ENCODE assay signal across 11 cellular contexts in genomic region chr17:48056246-48056745, GRCh38. TPM values are rescaled to one million over a fixed set of nuclear protein-coding genes. Genes with fewer than 3 reads are reported as not detected.
DNase-seq lines count a peak whose midpoint lies in the region; ATAC-seq, FAIRE-seq and TF ChIP-seq lines count a peak whose summit lies in the region.
"Had no signal": no experiment of that assay in that cellular context is flagged by ENCODE, and none has a peak within 500 bp of the region (broad histone marks: within the 10 kb centered on the region; RNA-seq: fewer than 3 reads in every experiment).

No MANE protein-coding gene starts in this region.

- H3K36me3 Mint-ChIP-seq in astrocyte (ENCODE audit: low read depth, unreplicated experiment) (peaks cover 55% of the 10 kb centered on the region), naive B cell (peaks cover 10 to 30% of the 10 kb centered on the region in 2 donors)

- FAIRE-seq in astrocyte (lab: Jason Lieb, UNC), result no peak

- peak overlapping the region; percentile 45; the same call in 1 of the 2 replicates for H3K4me2 ChIP-seq in BLaER1
- H3K4me2 ChIP-seq in astrocyte (ENCODE audit: low read length), result no peak overlapping the region

- peaks cover 94% of the 10 kb centered on the region for H3K36me3 ChIP-seq in BLaER1
- peaks cover 70% of the 10 kb centered on the region for H3K36me3 ChIP-seq in HUES48 (ENCODE audit: control insufficient read depth, insufficient read depth, low read length)
- H3K36me3 ChIP-seq in astrocyte (ENCODE audit: insufficient read depth, low read length), result peaks cover 25% of the 10 kb centered on the region
- H3K36me3 ChIP-seq in lower lobe of right lung, result peaks cover 81% of the 10 kb centered on the region

- H2AFZ ChIP-seq in astrocyte (ENCODE audit: low read depth, low read length), result no peak overlapping the region

- peak overlapping the region; percentile 92 for H3K4me3 Mint-ChIP-seq in astrocyte (ENCODE audit: unreplicated experiment)
- H3K4me3 Mint-ChIP-seq in naive B cell, result peak overlapping the region in 4 of 8 donors; percentile 16 to 66 (median 52)

- H3K27ac ChIP-seq in BLaER1, result peak overlapping the region; percentile 48; the same call in 1 of the 2 replicates
- peak overlapping the region; percentile 96 for H3K27ac ChIP-seq in HUES48 (ENCODE audit: low read depth, low read length)
- no peak overlapping the region for H3K27ac ChIP-seq in astrocyte (ENCODE audit: low read depth, low read length)
- no peak overlapping the region for H3K27ac ChIP-seq in lower lobe of right lung

- ATAC-seq in naive B cell (ENCODE audit: low read depth in 2 of 2) (no peak), lower lobe of right lung (no peak)

- H3K27me3 ChIP-seq in BLaER1 (no peaks in the 10 kb centered on the region), HUES48 (ENCODE audit: control insufficient read depth, insufficient read depth, low read length) (no peaks in the 10 kb centered on the region), astrocyte (ENCODE audit: insufficient read depth, low read length) (no peaks in the 10 kb centered on the region), lower lobe of right lung (ENCODE audit: low read depth) (no peaks in the 10 kb centered on the region)

- H3K9ac ChIP-seq in BLaER1, result no peak overlapping the region
- peak overlapping the region; percentile 72 for H3K9ac ChIP-seq in HUES48 (ENCODE audit: low read depth, low read length)
- no peak overlapping the region for H3K9ac ChIP-seq in astrocyte (ENCODE audit: low read length)

- H3K4me1 ChIP-seq in BLaER1 (peaks cover 45% of the 10 kb centered on the region), HUES48 (ENCODE audit: control insufficient read depth, insufficient read depth, low read length) (peaks cover 38% of the 10 kb centered on the region), astrocyte (ENCODE audit: insufficient read depth, low read length) (peaks cover 40% of the 10 kb centered on the region), lower lobe of right lung (peaks cover 47% of the 10 kb centered on the region)

- H3K79me2 ChIP-seq in astrocyte (ENCODE audit: insufficient read depth, low read length), result peaks cover 87% of the 10 kb centered on the region

- TF ChIP-seq CTCF in astrocyte (IDR thresholded peaks at IDR 0.05; ENCODE audit: insufficient read depth, low read depth, low read length), result no peak
- no peak for TF ChIP-seq CTCF in lower lobe of right lung (IDR thresholded peaks at IDR 0.05)

- H3K27ac Mint-ChIP-seq in astrocyte (ENCODE audit: unreplicated experiment) (peak overlapping the region; percentile 100), naive B cell (peak overlapping the region; percentile 0 to 91 (median 51))

- H4K20me1 ChIP-seq in BLaER1 (peaks cover 96% of the 10 kb centered on the region), astrocyte (ENCODE audit: insufficient read depth, low read length) (peaks cover 90% of the 10 kb centered on the region)

- H3K9me3 ChIP-seq in BLaER1, result no peaks in the 10 kb centered on the region
- no peaks in the 10 kb centered on the region for H3K9me3 ChIP-seq in HUES48 (ENCODE audit: control insufficient read depth, insufficient read depth, low read length)
- H3K9me3 ChIP-seq in astrocyte (ENCODE audit: insufficient read depth, low read depth, low read length), result no peaks in the 10 kb centered on the region
- no peaks in the 10 kb centered on the region for H3K9me3 ChIP-seq in lower lobe of right lung

- intact Hi-C loops in lower lobe of right lung (cut with DNase I), result no loop called here

- no peak overlapping the region for H3K4me3 ChIP-seq in BLaER1
- H3K4me3 ChIP-seq in HUES48 (ENCODE audit: low read depth, low read length), result peak overlapping the region; percentile 61
- H3K4me3 ChIP-seq in astrocyte (ENCODE audit: insufficient read depth, low read depth, low read length), result no peak overlapping the region
- no peak overlapping the region for H3K4me3 ChIP-seq in lower lobe of right lung

- H3K9me3 Mint-ChIP-seq in astrocyte (ENCODE audit: unreplicated experiment), result no peaks in the 10 kb centered on the region
- H3K9me3 Mint-ChIP-seq in naive B cell, result no peaks in the 10 kb centered on the region

- no peaks in the 10 kb centered on the region for H3K27me3 Mint-ChIP-seq in astrocyte (ENCODE audit: low read depth, unreplicated experiment)
- no peaks in the 10 kb centered on the region for H3K27me3 Mint-ChIP-seq in naive B cell

- H3K4me1 Mint-ChIP-seq in astrocyte (ENCODE audit: low read depth, unreplicated experiment) (peaks cover 55% of the 10 kb centered on the region), naive B cell (peaks cover 40 to 53% (median 53%) of the 10 kb centered on the region in 3 donors)

- no peak for DNase-seq in astrocyte (ENCODE audit: low read depth)
- no peak for DNase-seq in naive B cell
- DNase-seq in EL, result no peak
- DNase-seq in GF-D8 (lab: John Stamatoyannopoulos, UW), result no peak
- DNase-seq in lower lobe of right lung, result no peak
- no peak for DNase-seq in DMS153 treated with DMSO at 0.1 percent for 48 hours (lab: John Stamatoyannopoulos, UW; ENCODE audit: unreplicated experiment)
- DNase-seq: activated CD4-positive, alpha-beta T cell treated with anti-CD3 and anti-CD28 coated beads for 1 hour; central memory CD4-positive, alpha-beta T cell; hypothalamus had no signal

RNA-seq across cellular contexts. Expression of gene NFE2L1, which starts 8.1 kb away (rescaled TPM):
- total RNA-seq in astrocyte (344 and 348 TPM in 2 replicates), lower lobe of right lung (162 TPM)
- polyA plus RNA-seq in naive B cell (ENCODE audit: low read depth in 6 of 6), result 10 to 100 TPM in 1 of 6 donors, 1 to 10 TPM in 5; 1.3 to 10.5 (median 6.7) TPM

RNA-seq across cellular contexts. Expression of gene COPZ2, which starts 18.7 kb away (rescaled TPM):
- total RNA-seq in astrocyte (25.1 and 38.3 TPM in 2 replicates), lower lobe of right lung (22.9 TPM)
- 1 to 10 TPM in 4 of 6 donors, under 1 TPM in 1, not detected in 1; 0.81 to 2.5 (median 1.6) TPM for polyA plus RNA-seq in naive B cell (ENCODE audit: low read depth in 6 of 6)

RNA-seq across cellular contexts. Expression of gene CBX1, which starts 45.0 kb away (rescaled TPM):
- total RNA-seq in astrocyte (62.8 and 69.3 TPM in 2 replicates), lower lobe of right lung (30.7 TPM)
- 10 to 100 TPM; 12.9 to 30.8 (median 24.5) TPM for polyA plus RNA-seq in naive B cell (ENCODE audit: low read depth in 6 of 6)

RNA-seq across cellular contexts. Expression of gene SNX11, which starts 51.3 kb away (rescaled TPM):
- total RNA-seq in astrocyte (30.4 and 33.3 TPM in 2 replicates), lower lobe of right lung (19.7 TPM)
- polyA plus RNA-seq in naive B cell (ENCODE audit: low read depth in 6 of 6), result 10 to 100 TPM; 31.9 to 59.4 (median 38.3) TPM

Comparison
In these comparisons a context has a peak if more than half of its experiments do, and no peak if none do; other contexts are left out.
1. H3K27ac ChIP-seq: peak in BLaER1 (single experiment) and HUES48 (single experiment); none in astrocyte (single experiment) and lower lobe of right lung (single experiment).